In the genomic region with DNA sequence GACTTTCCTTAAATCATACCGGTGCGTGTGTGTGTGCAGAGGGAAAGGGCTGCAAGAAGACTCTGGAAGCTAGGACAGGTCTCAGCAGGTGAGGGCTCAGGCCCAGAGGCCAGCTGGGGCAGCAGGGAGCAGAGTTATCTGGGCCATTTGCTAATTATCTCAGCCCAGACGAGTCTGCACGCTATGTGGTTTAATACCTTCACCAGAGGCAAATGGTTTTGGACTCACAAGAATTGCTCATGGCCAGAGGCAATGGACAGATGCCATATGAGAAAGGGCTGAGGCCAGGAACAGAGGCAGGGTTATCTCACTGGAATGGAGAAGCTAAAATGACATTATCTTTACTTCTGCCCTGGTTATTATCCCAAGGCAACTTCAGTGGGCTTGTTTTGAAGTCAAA, we compare ENCODE assay signal across 18 cellular contexts. TPM values are rescaled to one million over a fixed set of nuclear protein-coding genes. Genes with fewer than 3 reads are reported as not detected.
A peak's percentile ranks its signal among the peaks of the same experiment; 100 is the strongest.
DNase-seq lines count a peak whose midpoint lies in the region; ATAC-seq, FAIRE-seq and TF ChIP-seq lines count a peak whose summit lies in the region.
"Had no signal": no experiment of that assay in that cellular context is flagged by ENCODE, and none has a peak within 500 bp of the region (broad histone marks: within the 10 kb centered on the region; RNA-seq: fewer than 3 reads in every experiment).

No MANE protein-coding gene starts in this region.

- no peak for TF ChIP-seq CTCF in bronchial epithelial cell (IDR thresholded peaks at IDR 0.05; ENCODE audit: insufficient read depth, low read length, severe bottlenecking)
- TF ChIP-seq CTCF in mucosa of descending colon (IDR thresholded peaks at IDR 0.05): no peak

- H3K27me3 Mint-ChIP-seq in activated CD4-positive, alpha-beta memory T cell treated with anti-CD3 and anti-CD28 coated beads for 36 hours: peaks cover 19% of the 10 kb centered on the region

- H3K36me3 ChIP-seq in bronchial epithelial cell (ENCODE audit: control insufficient read depth, insufficient read depth, low read length) (no peaks in the 10 kb centered on the region), mucosa of descending colon (ENCODE audit: low read depth) (no peaks in the 10 kb centered on the region)
- H3K36me3 ChIP-seq: BLaER1 treated with 17β-estradiol and CSF1 and Interleukin-3, amounts not matched to agents 10 nM and 100 nM; upper lobe of left lung had no signal

- no peak overlapping the region for H3K27ac Mint-ChIP-seq in activated CD4-positive, alpha-beta memory T cell treated with anti-CD3 and anti-CD28 coated beads for 36 hours
- H3K27ac Mint-ChIP-seq: activated CD8-positive, alpha-beta T cell treated with anti-CD3 and anti-CD28 coated beads, Interleukin-2, amount 10 ng/mL, durations not matched to agents 7 days and 5 days; activated T-helper 1 cell treated with anti-CD3 and anti-CD28 coated beads, Interleukin-12 subunit alpha, Interleukin-12 subunit beta, Interleukin-2, Interleukin-4 antibody, amounts not matched to agents 30 ng/mL and 10 ng/mL and 1 ng/mL, durations not matched to agents 14 hours and 24 hours and 36 hours; stimulated activated naive B cell treated with anti-CD40 and anti-IgM and Interleukin-4, amounts not matched to agents 10 μg/mL and 1 μg/mL and 100 μg/mL, for 72 hours; T-cell had no signal

- no peaks in the 10 kb centered on the region for H3K9me3 ChIP-seq in mucosa of descending colon
- H3K9me3 ChIP-seq: BLaER1 treated with 17β-estradiol and CSF1 and Interleukin-3, amounts not matched to agents 10 nM and 100 nM; upper lobe of left lung had no signal

- H3K4me1 ChIP-seq in mucosa of descending colon (ENCODE audit: low read depth): no peaks in the 10 kb centered on the region
- H3K4me1 ChIP-seq: BLaER1 treated with 17β-estradiol and CSF1 and Interleukin-3, amounts not matched to agents 10 nM and 100 nM; upper lobe of left lung had no signal

- POLR2A ChIA-PET in activated CD4-positive, alpha-beta memory T cell treated with anti-CD3 and anti-CD28 coated beads for 36 hours (lab: Charles Lee): no interaction called here

- no peaks in the 10 kb centered on the region for H3K27me3 ChIP-seq in bronchial epithelial cell (ENCODE audit: control insufficient read depth, insufficient read depth, low read length)
- H3K27me3 ChIP-seq: BLaER1 treated with 17β-estradiol and CSF1 and Interleukin-3, amounts not matched to agents 10 nM and 100 nM; upper lobe of left lung had no signal

- ATAC-seq in mucosa of descending colon (peak; percentile 20), left colon (no peak)
- ATAC-seq: activated CD8-positive, alpha-beta T cell treated with anti-CD3 and anti-CD28 coated beads, Interleukin-2, amount 10 ng/mL, durations not matched to agents 7 days and 5 days; naive thymus-derived CD8-positive, alpha-beta T cell; stimulated activated naive B cell treated with anti-CD40 and anti-IgM and Interleukin-4, amounts not matched to agents 10 μg/mL and 1 μg/mL and 100 μg/mL, for 72 hours; T-cell had no signal

- H3K36me3 Mint-ChIP-seq in activated CD4-positive, alpha-beta memory T cell treated with anti-CD3 and anti-CD28 coated beads for 36 hours: no peaks in the 10 kb centered on the region
- H3K36me3 Mint-ChIP-seq: stimulated activated naive B cell treated with anti-CD40 and anti-IgM and Interleukin-4, amounts not matched to agents 10 μg/mL and 1 μg/mL and 100 μg/mL, for 72 hours; T-cell had no signal

- no peaks in the 10 kb centered on the region for H3K9me3 Mint-ChIP-seq in activated CD4-positive, alpha-beta memory T cell treated with anti-CD3 and anti-CD28 coated beads for 36 hours
- H3K9me3 Mint-ChIP-seq: activated T-helper 1 cell treated with anti-CD3 and anti-CD28 coated beads, Interleukin-12 subunit alpha, Interleukin-12 subunit beta, Interleukin-2, Interleukin-4 antibody, amounts not matched to agents 30 ng/mL and 10 ng/mL and 1 ng/mL, durations not matched to agents 14 hours and 24 hours and 36 hours; central memory CD8-positive, alpha-beta T cell; naive thymus-derived CD8-positive, alpha-beta T cell; T-cell had no signal

- FAIRE-seq in bronchial epithelial cell (lab: Jason Lieb, UNC) (no peak), GM19239 (lab: Jason Lieb, UNC) (no peak)

- H3K4me1 Mint-ChIP-seq in activated CD4-positive, alpha-beta memory T cell treated with anti-CD3 and anti-CD28 coated beads for 36 hours (ENCODE audit: low read depth): peaks cover 4% of the 10 kb centered on the region

- no peak overlapping the region for H3K4me3 Mint-ChIP-seq in activated CD4-positive, alpha-beta memory T cell treated with anti-CD3 and anti-CD28 coated beads for 36 hours
- H3K4me3 Mint-ChIP-seq: activated CD8-positive, alpha-beta T cell treated with anti-CD3 and anti-CD28 coated beads, Interleukin-2, amount 10 ng/mL, durations not matched to agents 7 days and 5 days; activated T-helper 1 cell treated with anti-CD3 and anti-CD28 coated beads, Interleukin-12 subunit alpha, Interleukin-12 subunit beta, Interleukin-2, Interleukin-4 antibody, amounts not matched to agents 30 ng/mL and 10 ng/mL and 1 ng/mL, durations not matched to agents 14 hours and 24 hours and 36 hours; central memory CD8-positive, alpha-beta T cell; naive thymus-derived CD8-positive, alpha-beta T cell; stimulated activated naive B cell treated with anti-CD40 and anti-IgM and Interleukin-4, amounts not matched to agents 10 μg/mL and 1 μg/mL and 100 μg/mL, for 72 hours; T-cell had no signal

- H3K4me3 ChIP-seq in bronchial epithelial cell (ENCODE audit: low read depth, low read length) (no peak overlapping the region), mucosa of descending colon (no peak overlapping the region)
- H3K4me3 ChIP-seq: BLaER1 treated with 17β-estradiol and CSF1 and Interleukin-3, amounts not matched to agents 10 nM and 100 nM; upper lobe of left lung had no signal

- intact Hi-C loops in mucosa of descending colon (cut with DNase I, micrococcal nuclease): no loop called here
- intact Hi-C loops in left colon (cut with DNase I, micrococcal nuclease): no loop called here
- intact Hi-C loops in activated CD4-positive, alpha-beta memory T cell treated with anti-CD3 and anti-CD28 coated beads for 36 hours (cut with micrococcal nuclease): no loop called here

- peak; percentile 54 for DNase-seq in ELF-1 (ENCODE audit: low read depth, low spot score)
- DNase-seq in NCI-H146 (lab: John Stamatoyannopoulos, UW): peak; percentile 99
- peak; percentile 55 for DNase-seq in bronchial epithelial cell (ENCODE audit: low read depth)
- DNase-seq in mucosa of descending colon: no peak
- no peak for DNase-seq in GM19239 (ENCODE audit: insufficient read length, low spot score)
- no peak for DNase-seq in left colon
- no peak for DNase-seq in activated CD4-positive, alpha-beta memory T cell treated with anti-CD3 and anti-CD28 coated beads for 36 hours
- DNase-seq: activated CD8-positive, alpha-beta T cell treated with anti-CD3 and anti-CD28 coated beads, Interleukin-2, amount 10 ng/mL, durations not matched to agents 7 days and 5 days; naive thymus-derived CD8-positive, alpha-beta T cell; NCI-H1436 treated with DMSO at 0.1 percent for 48 hours; NCI-H510A; stimulated activated CD4-positive, alpha-beta T cell treated with anti-CD3 and anti-CD28 coated beads, Interleukin-12 subunit alpha, Interleukin-12 subunit beta, amount 100 ng/mL, for 4 hours; stimulated activated naive B cell treated with anti-CD40 and anti-IgM and Interleukin-4, amounts not matched to agents 10 μg/mL and 1 μg/mL and 100 μg/mL, for 72 hours; T-cell; upper lobe of left lung had no signal

- CTCF ChIA-PET in activated CD4-positive, alpha-beta memory T cell treated with anti-CD3 and anti-CD28 coated beads for 36 hours (lab: Charles Lee): no interaction called here

RNA-seq across cellular contexts. Expression of a gene that starts 35.7 kb away (rescaled TPM):
- total RNA-seq in bronchial epithelial cell: 9.5 and 11.5 TPM in 2 replicates
- total RNA-seq in mucosa of descending colon: 10 to 100 TPM; 13.3 to 42.0 (median 13.8) TPM
- total RNA-seq in left colon: 10 to 100 TPM; 14.2 to 39.0 TPM
- total RNA-seq in activated CD4-positive, alpha-beta memory T cell treated with anti-CD3 and anti-CD28 coated beads for 36 hours: under 1 TPM; 0.17 to 0.50 TPM
- total RNA-seq: naive thymus-derived CD8-positive, alpha-beta T cell had no signal

Comparison
In these comparisons a context has a peak if more than half of its experiments do, and no peak if none do; other contexts are left out.
1. DNase-seq: peak in ELF-1 (single experiment), NCI-H146 (single experiment) and bronchial epithelial cell (single experiment); none in mucosa of descending colon (0 of 3), GM19239 (single experiment), left colon (0 of 2) and activated CD4-positive, alpha-beta memory T cell treated with anti-CD3 and anti-CD28 coated beads for 36 hours (single experiment).